1 cellular context compared by ENCODE assay signal in genomic region chr20:5714261-5715041, GRCh38.
A peak's percentile ranks its signal among the peaks of the same experiment; 100 is the strongest.
TF ChIP-seq lines count a peak whose summit lies in the region.

No MANE protein-coding gene starts in this region.

TF ChIP-seq in HepG2, 621 proteins besides CTCF, POLR2A, EP300 and RAD21 (continued from another document and continues in another):
- TF ChIP-seq, protein P1, sequence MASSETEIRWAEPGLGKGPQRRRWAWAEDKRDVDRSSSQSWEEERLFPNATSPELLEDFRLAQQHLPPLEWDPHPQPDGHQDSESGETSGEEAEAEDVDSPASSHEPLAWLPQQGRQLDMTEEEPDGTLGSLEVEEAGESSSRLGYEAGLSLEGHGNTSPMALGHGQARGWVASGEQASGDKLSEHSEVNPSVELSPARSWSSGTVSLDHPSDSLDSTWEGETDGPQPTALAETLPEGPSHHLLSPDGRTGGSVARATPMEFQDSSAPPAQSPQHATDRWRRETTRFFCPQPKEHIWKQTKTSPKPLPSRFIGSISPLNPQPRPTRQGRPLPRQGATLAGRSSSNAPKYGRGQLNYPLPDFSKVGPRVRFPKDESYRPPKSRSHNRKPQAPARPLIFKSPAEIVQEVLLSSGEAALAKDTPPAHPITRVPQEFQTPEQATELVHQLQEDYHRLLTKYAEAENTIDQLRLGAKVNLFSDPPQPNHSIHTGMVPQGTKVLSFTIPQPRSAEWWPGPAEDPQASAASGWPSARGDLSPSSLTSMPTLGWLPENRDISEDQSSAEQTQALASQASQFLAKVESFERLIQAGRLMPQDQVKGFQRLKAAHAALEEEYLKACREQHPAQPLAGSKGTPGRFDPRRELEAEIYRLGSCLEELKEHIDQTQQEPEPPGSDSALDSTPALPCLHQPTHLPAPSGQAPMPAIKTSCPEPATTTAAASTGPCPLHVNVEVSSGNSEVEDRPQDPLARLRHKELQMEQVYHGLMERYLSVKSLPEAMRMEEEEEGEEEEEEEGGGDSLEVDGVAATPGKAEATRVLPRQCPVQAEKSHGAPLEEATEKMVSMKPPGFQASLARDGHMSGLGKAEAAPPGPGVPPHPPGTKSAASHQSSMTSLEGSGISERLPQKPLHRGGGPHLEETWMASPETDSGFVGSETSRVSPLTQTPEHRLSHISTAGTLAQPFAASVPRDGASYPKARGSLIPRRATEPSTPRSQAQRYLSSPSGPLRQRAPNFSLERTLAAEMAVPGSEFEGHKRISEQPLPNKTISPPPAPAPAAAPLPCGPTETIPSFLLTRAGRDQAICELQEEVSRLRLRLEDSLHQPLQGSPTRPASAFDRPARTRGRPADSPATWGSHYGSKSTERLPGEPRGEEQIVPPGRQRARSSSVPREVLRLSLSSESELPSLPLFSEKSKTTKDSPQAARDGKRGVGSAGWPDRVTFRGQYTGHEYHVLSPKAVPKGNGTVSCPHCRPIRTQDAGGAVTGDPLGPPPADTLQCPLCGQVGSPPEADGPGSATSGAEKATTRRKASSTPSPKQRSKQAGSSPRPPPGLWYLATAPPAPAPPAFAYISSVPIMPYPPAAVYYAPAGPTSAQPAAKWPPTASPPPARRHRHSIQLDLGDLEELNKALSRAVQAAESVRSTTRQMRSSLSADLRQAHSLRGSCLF (CRISPR knock-in tag; IDR thresholded peaks at IDR 0.05; ENCODE audit: borderline replicate concordance): no peak
- TF ChIP-seq MAFK (conservative IDR thresholded peaks at IDR 0.05 in 1 of 2, IDR thresholded peaks at IDR 0.05 in 1 of 2; ENCODE audit: low read length in 2 of 2) (no peak), ZNF260 (CRISPR knock-in tag; IDR thresholded peaks at IDR 0.05; ENCODE audit: borderline replicate concordance, low read depth) (no peak), SMARCC2 (IDR thresholded peaks at IDR 0.05) (no peak; the same call in 1 of the 2 replicates), PAXIP1 (CRISPR knock-in tag; conservative IDR thresholded peaks at IDR 0.05) (peak; percentile 93), ZNF761 (CRISPR knock-in tag; conservative IDR thresholded peaks at IDR 0.05) (no peak), ZNF362 (CRISPR knock-in tag; IDR thresholded peaks at IDR 0.05; ENCODE audit: borderline replicate concordance) (no peak), PLRG1 (conservative IDR thresholded peaks at IDR 0.05) (no peak), KLF12 (CRISPR knock-in tag; IDR thresholded peaks at IDR 0.05; ENCODE audit: borderline replicate concordance) (no peak), BRCA1 (CRISPR knock-in tag; IDR thresholded peaks at IDR 0.05) (no peak), ZNF160 (CRISPR knock-in tag; IDR thresholded peaks at IDR 0.05) (no peak), ZNF136 (CRISPR knock-in tag; IDR thresholded peaks at IDR 0.05; ENCODE audit: low read depth) (no peak), MEIS1 (CRISPR knock-in tag; IDR thresholded peaks at IDR 0.05; ENCODE audit: borderline replicate concordance) (no peak), KAT7 (CRISPR knock-in tag; IDR thresholded peaks at IDR 0.05; ENCODE audit: borderline replicate concordance) (no peak), HNRNPL (IDR thresholded peaks at IDR 0.05; ENCODE audit: low read depth, low read length) (no peak), HMG20B (CRISPR knock-in tag; conservative IDR thresholded peaks at IDR 0.05) (no peak), MEIS2 (CRISPR knock-in tag; IDR thresholded peaks at IDR 0.05) (no peak), HNRNPK (IDR thresholded peaks at IDR 0.05; ENCODE audit: low read depth, low read length, poor library complexity, severe bottlenecking) (peak; percentile 37), ZNF616 (CRISPR knock-in tag; IDR thresholded peaks at IDR 0.05; ENCODE audit: low read depth) (no peak), KDM3A (CRISPR knock-in tag; IDR thresholded peaks at IDR 0.05; ENCODE audit: low read depth) (no peak), HINFP (CRISPR knock-in tag; IDR thresholded peaks at IDR 0.05; ENCODE audit: low read depth) (no peak), ZFP36 (IDR thresholded peaks at IDR 0.05; ENCODE audit: borderline replicate concordance, low read depth, low read length, partially characterized antibody) (no peak), ZBTB4 (CRISPR knock-in tag; IDR thresholded peaks at IDR 0.05; ENCODE audit: borderline replicate concordance) (no peak), ZNF317 (CRISPR knock-in tag; IDR thresholded peaks at IDR 0.05) (0 out of 2 replicates have a peak, but pooled peaks have one; percentile 60), ZFP36L1 (CRISPR knock-in tag; IDR thresholded peaks at IDR 0.05) (no peak), ZNF615 (CRISPR knock-in tag; IDR thresholded peaks at IDR 0.05; ENCODE audit: borderline replicate concordance) (no peak), GTF3A (CRISPR knock-in tag; conservative IDR thresholded peaks at IDR 0.05) (no peak), NONO (IDR thresholded peaks at IDR 0.05) (no peak), NONO (CRISPR knock-in tag; conservative IDR thresholded peaks at IDR 0.05) (no peak), JDP2 (CRISPR knock-in tag; IDR thresholded peaks at IDR 0.05; ENCODE audit: borderline replicate concordance) (no peak), MTF2 (CRISPR knock-in tag; IDR thresholded peaks at IDR 0.05; ENCODE audit: borderline replicate concordance) (no peak), ZNF510 (CRISPR knock-in tag; IDR thresholded peaks at IDR 0.05; ENCODE audit: low read depth) (no peak), ZNF580 (CRISPR knock-in tag; IDR thresholded peaks at IDR 0.05; ENCODE audit: borderline replicate concordance, low read depth) (peak; percentile 61; the same call in 1 of the 2 replicates), GATAD1 (CRISPR knock-in tag; IDR thresholded peaks at IDR 0.05) (peak; percentile 53; the same call in 1 of the 2 replicates), TRIM22 (IDR thresholded peaks at IDR 0.05) (no peak)
- TF ChIP-seq, protein P2, sequence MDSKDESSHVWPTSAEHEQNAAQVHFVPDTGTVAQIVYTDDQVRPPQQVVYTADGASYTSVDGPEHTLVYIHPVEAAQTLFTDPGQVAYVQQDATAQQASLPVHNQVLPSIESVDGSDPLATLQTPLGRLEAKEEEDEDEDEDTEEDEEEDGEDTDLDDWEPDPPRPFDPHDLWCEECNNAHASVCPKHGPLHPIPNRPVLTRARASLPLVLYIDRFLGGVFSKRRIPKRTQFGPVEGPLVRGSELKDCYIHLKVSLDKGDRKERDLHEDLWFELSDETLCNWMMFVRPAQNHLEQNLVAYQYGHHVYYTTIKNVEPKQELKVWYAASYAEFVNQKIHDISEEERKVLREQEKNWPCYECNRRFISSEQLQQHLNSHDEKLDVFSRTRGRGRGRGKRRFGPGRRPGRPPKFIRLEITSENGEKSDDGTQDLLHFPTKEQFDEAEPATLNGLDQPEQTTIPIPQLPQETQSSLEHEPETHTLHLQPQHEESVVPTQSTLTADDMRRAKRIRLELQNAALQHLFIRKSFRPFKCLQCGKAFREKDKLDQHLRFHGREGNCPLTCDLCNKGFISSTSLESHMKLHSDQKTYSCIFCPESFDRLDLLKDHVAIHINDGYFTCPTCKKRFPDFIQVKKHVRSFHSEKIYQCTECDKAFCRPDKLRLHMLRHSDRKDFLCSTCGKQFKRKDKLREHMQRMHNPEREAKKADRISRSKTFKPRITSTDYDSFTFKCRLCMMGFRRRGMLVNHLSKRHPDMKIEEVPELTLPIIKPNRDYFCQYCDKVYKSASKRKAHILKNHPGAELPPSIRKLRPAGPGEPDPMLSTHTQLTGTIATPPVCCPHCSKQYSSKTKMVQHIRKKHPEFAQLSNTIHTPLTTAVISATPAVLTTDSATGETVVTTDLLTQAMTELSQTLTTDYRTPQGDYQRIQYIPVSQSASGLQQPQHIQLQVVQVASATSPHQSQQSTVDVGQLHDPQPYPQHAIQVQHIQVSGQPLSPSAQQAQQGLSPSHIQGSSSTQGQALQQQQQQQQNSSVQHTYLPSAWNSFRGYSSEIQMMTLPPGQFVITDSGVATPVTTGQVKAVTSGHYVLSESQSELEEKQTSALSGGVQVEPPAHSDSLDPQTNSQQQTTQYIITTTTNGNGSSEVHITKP (CRISPR knock-in tag; IDR thresholded peaks at IDR 0.05; ENCODE audit: low read depth): peak; percentile 46; the same call in 1 of the 2 replicates
- TF ChIP-seq, protein P3, sequence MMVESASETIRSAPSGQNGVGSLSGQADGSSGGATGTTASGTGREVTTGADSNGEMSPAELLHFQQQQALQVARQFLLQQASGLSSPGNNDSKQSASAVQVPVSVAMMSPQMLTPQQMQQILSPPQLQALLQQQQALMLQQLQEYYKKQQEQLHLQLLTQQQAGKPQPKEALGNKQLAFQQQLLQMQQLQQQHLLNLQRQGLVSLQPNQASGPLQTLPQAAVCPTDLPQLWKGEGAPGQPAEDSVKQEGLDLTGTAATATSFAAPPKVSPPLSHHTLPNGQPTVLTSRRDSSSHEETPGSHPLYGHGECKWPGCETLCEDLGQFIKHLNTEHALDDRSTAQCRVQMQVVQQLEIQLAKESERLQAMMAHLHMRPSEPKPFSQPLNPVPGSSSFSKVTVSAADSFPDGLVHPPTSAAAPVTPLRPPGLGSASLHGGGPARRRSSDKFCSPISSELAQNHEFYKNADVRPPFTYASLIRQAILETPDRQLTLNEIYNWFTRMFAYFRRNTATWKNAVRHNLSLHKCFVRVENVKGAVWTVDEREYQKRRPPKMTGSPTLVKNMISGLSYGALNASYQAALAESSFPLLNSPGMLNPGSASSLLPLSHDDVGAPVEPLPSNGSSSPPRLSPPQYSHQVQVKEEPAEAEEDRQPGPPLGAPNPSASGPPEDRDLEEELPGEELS (CRISPR knock-in tag; IDR thresholded peaks at IDR 0.05): peak; percentile 55; the same call in 1 of the 2 replicates
